14 cellular contexts compared by ENCODE assay signal in genomic region chr4:121675715-121676114, GRCh38. TPM values are rescaled to one million over a fixed set of nuclear protein-coding genes. Genes with fewer than 3 reads are reported as not detected.
DNase-seq lines count a peak whose midpoint lies in the region; ATAC-seq, FAIRE-seq and TF ChIP-seq lines count a peak whose summit lies in the region.
"Had no signal": no experiment of that assay in that cellular context is flagged by ENCODE, and none has a peak within 500 bp of the region (broad histone marks: within the 10 kb centered on the region; RNA-seq: fewer than 3 reads in every experiment).

No MANE protein-coding gene starts in this region.

- TF ChIP-seq EP300 in A549 (IDR thresholded peaks at IDR 0.05) (no peak), HepG2 (IDR thresholded peaks at IDR 0.05; ENCODE audit: low read depth in 2 of 2, low read length in 2 of 2) (no peak), HepG2 (CRISPR knock-in tag; IDR thresholded peaks at IDR 0.05; ENCODE audit: borderline replicate concordance) (no peak)

- no peak overlapping the region for H3K4me3 ChIP-seq in A549
- H3K4me3 ChIP-seq in HepG2 (replicated peaks in 1 of 3; ENCODE audit: insufficient read depth in 1 of 3, low read depth in 2 of 3, low read length in 3 of 3), result no peak overlapping the region
- H3K4me3 ChIP-seq: prostate gland had no signal

- TF ChIP-seq CTCF in A549 (IDR thresholded peaks at IDR 0.05) (no peak), HFFc6 (IDR thresholded peaks at IDR 0.05) (peak; percentile 61), chondrocyte (IDR thresholded peaks at IDR 0.05) (peak; percentile 58), HepG2 (CRISPR knock-in tag; IDR thresholded peaks at IDR 0.05) (peak; percentile 54)

- H3K9me3 ChIP-seq in A549 (no peaks in the 10 kb centered on the region), HepG2 (ENCODE audit: low read length) (no peaks in the 10 kb centered on the region)
- H3K9me3 ChIP-seq: prostate gland had no signal

- no peak overlapping the region for H3K27ac ChIP-seq in A549
- peak overlapping the region; percentile 75 for H3K27ac ChIP-seq in HepG2 (ENCODE audit: extremely low read length, insufficient read depth, low read length)
- H3K27ac ChIP-seq: prostate gland had no signal

- H3K4me1 ChIP-seq in A549 (no peaks in the 10 kb centered on the region), HepG2 (ENCODE audit: insufficient read depth, low read length) (peaks cover 40% of the 10 kb centered on the region)
- H3K4me1 ChIP-seq: prostate gland had no signal

- no peak for FAIRE-seq in A549 (lab: Jason Lieb, UNC)
- peak; percentile 70 for FAIRE-seq in HepG2 (lab: Jason Lieb, UNC)

- H3K4me2 ChIP-seq in A549 (no peak overlapping the region), HepG2 (ENCODE audit: low read depth, low read length) (peak overlapping the region; percentile 24; the same call in 1 of the 2 replicates)

- H3K27me3 ChIP-seq in HepG2 (ENCODE audit: control insufficient read depth in 1 of 2, insufficient read depth in 2 of 2, low read length in 2 of 2), result no peaks in the 10 kb centered on the region

- no peak overlapping the region for H3K9ac ChIP-seq in HepG2 (ENCODE audit: insufficient read depth, low read depth, low read length)

- in situ Hi-C loops in HepG2 (cut with HindIII; ENCODE audit: extremely low pct_ligation_motif_present, low pct_unique_long_range_greater_than_20kb), result loop anchor here (10.0 kb wide), 1 partner anchor 49 kb away; no protein-coding TSS in a partner anchor

- POLR2A ChIA-PET in A549 (lab: Yijun Ruan, JAX) (no interaction called here), HepG2 (lab: Yijun Ruan, JAX) (interaction anchor here (0.7 to 3.5 kb wide), 3 partner anchors 9 to 36 kb away, joined by 3 to 38 read pairs (median 4); partner anchors contain the start of gene ANXA5)

- WGBS in A549 (ENCODE audit: missing lambda C conversion rate), result 78% methylated on average over 2 of the region's 2 CpGs
- 50% methylated on average over 2 of the region's 2 CpGs for WGBS in HepG2 (ENCODE audit: low lambda C conversion rate)

- H3K36me3 Mint-ChIP-seq in HFFc6 (ENCODE audit: low read depth) (peaks cover 61% of the 10 kb centered on the region), chondrocyte (ENCODE audit: low read depth) (peaks cover 46% of the 10 kb centered on the region)

- peaks cover 15 to 52% of the 10 kb centered on the region in 2 experiments for H3K36me3 ChIP-seq in HepG2 (replicated peaks in 1 of 2; ENCODE audit: control insufficient read depth in 1 of 2, insufficient read depth in 2 of 2, low read length in 2 of 2)

- TF ChIP-seq RAD21 in A549 (conservative IDR thresholded peaks at IDR 0.05 in 1 of 2, IDR thresholded peaks at IDR 0.05 in 1 of 2), result no peak
- 0 out of 2 replicates have a peak, but pooled peaks have one; percentile 8 for TF ChIP-seq RAD21 in HepG2 (CRISPR knock-in tag; IDR thresholded peaks at IDR 0.05)

- CTCF ChIA-PET in A549 (lab: Yijun Ruan, JAX), result interaction anchor here (1.0 kb wide), 1 partner anchor 18 kb away, joined by 4 read pairs; no protein-coding TSS in a partner anchor
- CTCF ChIA-PET in HepG2 (lab: Yijun Ruan, JAX; ENCODE audit: low intra/inter-chr PET ratio, low total read pairs), result no interaction called here

- DNase-seq in A549 (ENCODE audit: low read depth in 1 of 2, low spot score in 1 of 2), result no peak
- DNase-seq in HFFc6, result peak; percentile 44
- no peak for DNase-seq in chondrocyte (ENCODE audit: low spot score)
- peak; percentile 41 for DNase-seq in HepG2 (ENCODE audit: low spot score)
- no peak for DNase-seq in SKM-1 treated with dmso at 0.1 percent for 144 hours (lab: John Stamatoyannopoulos, UW; ENCODE audit: unreplicated experiment)
- DNase-seq in NCI-H146 treated with DMSO at 0.1 percent for 48 hours (lab: John Stamatoyannopoulos, UW; ENCODE audit: unreplicated experiment), result no peak
- DNase-seq: activated CD4-positive, alpha-beta T cell treated with anti-CD3 and anti-CD28 coated beads, Interleukin-2, amount 10 ng/mL, durations not matched to agents 7 days and 5 days; activated T-cell treated with anti-CD3 and anti-CD28 coated beads, Interleukin-2, amount 50 U/mL, for 72 hours; AML-193; aorta; T-helper 1 cell had no signal

- intact Hi-C loops in HepG2 (cut with micrococcal nuclease; ENCODE audit: unreplicated experiment), result loop anchor here (5.0 kb wide), 3 partner anchors 37 to 127 kb away; partner anchors contain the start of gene EXOSC9

- no peak overlapping the region for H2AFZ ChIP-seq in HepG2 (ENCODE audit: low read length)

- H4K20me1 ChIP-seq in HepG2 (ENCODE audit: insufficient read depth, low read length), result no peaks in the 10 kb centered on the region

- peak overlapping the region; percentile 59 for H3K27ac Mint-ChIP-seq in HFFc6
- H3K27ac Mint-ChIP-seq in chondrocyte (ENCODE audit: unreplicated experiment), result peak overlapping the region; percentile 14
- H3K27ac Mint-ChIP-seq: activated CD4-positive, alpha-beta T cell treated with anti-CD3 and anti-CD28 coated beads, Interleukin-2, amount 10 ng/mL, durations not matched to agents 7 days and 5 days; activated T-cell treated with anti-CD3 and anti-CD28 coated beads, Interleukin-2, amount 50 U/mL, for 72 hours had no signal

- H3K79me2 ChIP-seq in HepG2 (ENCODE audit: insufficient read depth, low read length), result peaks cover 2% of the 10 kb centered on the region

- TF ChIP-seq POLR2A in A549 (IDR thresholded peaks at IDR 0.05; ENCODE audit: low read length) (no peak), HepG2 (IDR thresholded peaks at IDR 0.05; ENCODE audit: insufficient read depth in 1 of 2, low read depth in 2 of 2, low read length in 2 of 2) (no peak), GM18505 (IDR thresholded peaks at IDR 0.05; ENCODE audit: borderline replicate concordance, extremely low read depth, insufficient read depth, insufficient read length) (no peak)

- peaks cover 90% of the 10 kb centered on the region for H3K4me1 Mint-ChIP-seq in HFFc6 (ENCODE audit: low read depth)
- H3K4me1 Mint-ChIP-seq in chondrocyte (ENCODE audit: low read depth), result peaks cover 29% of the 10 kb centered on the region

- ATAC-seq in A549, result peak; percentile 73 to 80
- peak; percentile 75 for ATAC-seq in HepG2
- no peak for ATAC-seq in HG02571 (IDR thresholded peaks at IDR 0.05; ENCODE audit: unreplicated experiment)
- no peak for ATAC-seq in GM18505 (IDR thresholded peaks at IDR 0.05; ENCODE audit: unreplicated experiment)
- ATAC-seq: activated T-cell treated with anti-CD3 and anti-CD28 coated beads, Interleukin-2, amount 50 U/mL, for 72 hours had no signal

- no peaks in the 10 kb centered on the region for H3K27me3 Mint-ChIP-seq in HFFc6 (ENCODE audit: insufficient read depth)
- H3K27me3 Mint-ChIP-seq in chondrocyte (ENCODE audit: low read depth), result no peaks in the 10 kb centered on the region
- H3K27me3 Mint-ChIP-seq: activated CD4-positive, alpha-beta T cell treated with anti-CD3 and anti-CD28 coated beads, Interleukin-2, amount 10 ng/mL, durations not matched to agents 7 days and 5 days had no signal

- H3K4me3 Mint-ChIP-seq in HFFc6 (no peak overlapping the region), chondrocyte (ENCODE audit: unreplicated experiment) (no peak overlapping the region)
- H3K4me3 Mint-ChIP-seq: activated CD4-positive, alpha-beta T cell treated with anti-CD3 and anti-CD28 coated beads, Interleukin-2, amount 10 ng/mL, durations not matched to agents 7 days and 5 days; activated T-cell treated with anti-CD3 and anti-CD28 coated beads, Interleukin-2, amount 50 U/mL, for 72 hours had no signal

- H3K9me3 Mint-ChIP-seq in HFFc6 (no peaks in the 10 kb centered on the region), chondrocyte (ENCODE audit: low read depth) (no peaks in the 10 kb centered on the region)
- H3K9me3 Mint-ChIP-seq: activated CD4-positive, alpha-beta T cell treated with anti-CD3 and anti-CD28 coated beads, Interleukin-2, amount 10 ng/mL, durations not matched to agents 7 days and 5 days; activated T-cell treated with anti-CD3 and anti-CD28 coated beads, Interleukin-2, amount 50 U/mL, for 72 hours had no signal

- BruUV-seq in HepG2 (replicated peaks; lab: Mats Ljungman, UMichigan), result no TSS peak

TF ChIP-seq in A549, 52 proteins besides CTCF, POLR2A, EP300 and RAD21 (continues in another document):
- TF ChIP-seq CBX8 (IDR thresholded peaks at IDR 0.05) (no peak), NR3C1 (IDR thresholded peaks at IDR 0.05) (no peak)

RNA-seq across cellular contexts. Expression of gene ANXA5, which starts 21.1 kb away (rescaled TPM):
- polyA plus RNA-seq in A549 (2011; rRNA removed) (330 and 356 TPM in 2 replicates), A549 (2017; fragmentation: RNase III; extraction: RNeasy Plus Mini Kit Qiagen cat#74134 plus additional on column Dnase treatment) (412 to 461 TPM (median 441 TPM) in 3 replicates), HepG2 (2011; rRNA removed) (175 and 209 TPM in 2 replicates)
- 117 and 139 TPM in 2 replicates for polyA plus RNA-seq in A549 (2012; cell fraction: cytosol; rRNA removed)
- polyA plus RNA-seq in A549 (2012; cell fraction: nucleus; rRNA removed), result 101 and 102 TPM in 2 replicates
- polyA minus RNA-seq in A549 (2011; rRNA and poly(A)+ RNA removed), result 87.5 TPM in 2 replicates
- 1,000 to 10,000 TPM in 4 of 6 experiments, 100 to 1,000 TPM in 2; 934 to 1,075 (median 1,012) TPM for total RNA-seq in HFFc6 (2021; fragmentation: NEBNext Ultra II Directional; extraction: Animal tissue kit (Norgen Biotek cat#: 25700))
- total RNA-seq in chondrocyte (585 to 828 TPM (median 589 TPM) in 3 replicates), HepG2 (2016; rRNA removed; fragmentation: Illumina TruSeq; extraction: Trizol) (342 and 477 TPM in 2 replicates)
- total RNA-seq in HepG2 (2016; cell fraction: cytosol; rRNA removed; fragmentation: Illumina TruSeq; extraction: Trizol; ENCODE audit: low read depth), result 45.6 and 47.1 TPM in 2 replicates
- total RNA-seq in HepG2 (2016; cell fraction: insoluble cytoplasmic fraction; rRNA removed; fragmentation: Illumina TruSeq; extraction: Trizol), result 351 and 486 TPM in 2 replicates
- total RNA-seq in HepG2 (2016; cell fraction: membrane; rRNA removed; fragmentation: Illumina TruSeq; extraction: Trizol), result 81.7 and 82.9 TPM in 2 replicates
- 182 and 183 TPM in 2 replicates for total RNA-seq in HepG2 (2016; cell fraction: nucleus; rRNA removed; fragmentation: Illumina TruSeq; extraction: Trizol)
- polyA plus RNA-seq in HepG2 (2011; cell fraction: cytosol; rRNA removed), result 161 and 205 TPM in 2 replicates
- 114 and 117 TPM in 2 replicates for polyA plus RNA-seq in HepG2 (2011; cell fraction: nucleus; rRNA removed)
- 231 and 245 TPM in 2 replicates for polyA plus RNA-seq in HepG2 (2012)
- 37.2 and 41.9 TPM in 2 replicates for polyA plus RNA-seq in HepG2 (2016; cell fraction: cytosol; fragmentation: Illumina TruSeq; extraction: Trizol; ENCODE audit: low read depth)
- 523 and 561 TPM in 2 replicates for polyA plus RNA-seq in HepG2 (2016; cell fraction: insoluble cytoplasmic fraction; fragmentation: Illumina TruSeq; extraction: Trizol; ENCODE audit: low read depth)
- polyA plus RNA-seq in HepG2 (2016; cell fraction: membrane; fragmentation: Illumina TruSeq; extraction: Trizol; ENCODE audit: low read depth), result 66.0 and 66.3 TPM in 2 replicates
- polyA plus RNA-seq in HepG2 (2016; cell fraction: nucleus; fragmentation: Illumina TruSeq; extraction: Trizol; ENCODE audit: insufficient read depth, low read depth), result 239 and 250 TPM in 2 replicates
- 105 and 156 TPM in 2 replicates for polyA minus RNA-seq in HepG2 (2011; rRNA and poly(A)+ RNA removed; ENCODE audit: low replicate concordance)
- polyA minus RNA-seq in HepG2 (2011; cell fraction: cytosol; rRNA and poly(A)+ RNA removed), result 270 and 336 TPM in 2 replicates
- polyA minus RNA-seq in HepG2 (2011; cell fraction: nucleus; rRNA and poly(A)+ RNA removed), result 156 and 160 TPM in 2 replicates

Comparison
In these comparisons a context has a peak if more than half of its experiments do, and no peak if none do; other contexts are left out.
1. ATAC-seq: peak in A549 (2 of 2) and HepG2 (single experiment); none in HG02571 (single experiment) and GM18505 (single experiment).
2. DNase-seq: peak in HFFc6 (single experiment) and HepG2 (single experiment); none in A549 (0 of 2), chondrocyte (single experiment), SKM-1 treated with dmso at 0.1 percent for 144 hours (single experiment) and NCI-H146 treated with DMSO at 0.1 percent for 48 hours (single experiment).
3. Of the 38 proteins assayed by ChIP-seq in both HepG2 and A549: peak only in HepG2: CTCF, FOSL2, HDAC2, MAX, RAD21 and SMC3; only in A549: none; in both: none; in neither: 32.